17 cellular contexts compared by ENCODE assay signal in the genomic region with DNA sequence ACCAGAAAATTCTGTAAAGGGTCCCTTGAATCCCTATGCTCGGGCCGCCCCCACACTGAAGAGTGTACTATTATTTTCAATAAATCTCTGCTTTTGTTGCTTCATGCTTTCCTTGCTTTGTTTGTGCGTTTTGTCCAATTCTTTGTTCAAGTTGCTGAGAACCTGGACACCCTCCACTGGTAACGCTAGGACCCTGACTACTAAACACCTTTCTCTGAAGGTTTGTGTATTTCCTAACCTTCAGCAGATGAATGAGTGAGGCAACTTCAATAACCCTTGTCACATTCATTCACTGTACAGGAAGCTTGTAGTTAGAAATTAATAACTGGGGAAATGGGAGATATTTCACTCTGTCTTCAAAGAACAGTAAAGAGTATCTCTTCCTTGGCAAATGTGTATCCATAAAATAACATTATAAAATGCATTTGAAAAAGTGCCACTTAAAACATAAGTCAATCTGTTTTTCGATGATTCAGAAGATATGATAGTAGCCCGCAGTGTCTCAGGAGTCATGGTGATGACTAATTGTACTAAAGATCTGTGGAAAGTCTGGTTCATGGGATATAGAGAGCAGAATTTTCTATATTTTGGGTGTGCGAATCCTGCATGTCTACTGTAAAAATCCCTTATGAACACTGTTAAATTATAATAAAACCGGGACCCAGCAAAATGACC. TPM values are rescaled to one million over a fixed set of nuclear protein-coding genes. Genes with fewer than 3 reads are reported as not detected.
DNase-seq lines count a peak whose midpoint lies in the region; ATAC-seq and TF ChIP-seq lines count a peak whose summit lies in the region.
"Had no signal": no experiment of that assay in that cellular context is flagged by ENCODE, and none has a peak within 500 bp of the region (broad histone marks: within the 10 kb centered on the region; RNA-seq: fewer than 3 reads in every experiment).

No MANE protein-coding gene starts in this region.

- intact Hi-C loops in PC-9 (cut with micrococcal nuclease; ENCODE audit: unreplicated experiment) = no loop called here

- H3K9me2 ChIP-seq in GM23248 (ENCODE audit: insufficient read depth) = no peaks in the 10 kb centered on the region
- H3K9me2 ChIP-seq in PC-9 (ENCODE audit: insufficient read depth) = no peaks in the 10 kb centered on the region

- H3K4me3 Mint-ChIP-seq in activated naive CD8-positive, alpha-beta T cell = no peak overlapping the region
- H3K4me3 Mint-ChIP-seq in T-helper 2 cell treated with Interferon-gamma antibody and Interleukin-4, amounts not matched to agents 5 μg/mL and 100 μg/mL, for 36 hours = no peak overlapping the region

- DNase-seq in A172 (ENCODE audit: low spot score) = peak; percentile 66
- DNase-seq in GM23248 = peak; percentile 92
- peak; percentile 57 to 85 for DNase-seq in foreskin fibroblast
- DNase-seq in T-helper 2 cell treated with Interferon-gamma antibody and Interleukin-4, amounts not matched to agents 5 μg/mL and 100 μg/mL, for 36 hours (ENCODE audit: low spot score) = no peak
- no peak for DNase-seq in iPS-NIHi11 (ENCODE audit: low spot score)
- no peak for DNase-seq in PC-9
- DNase-seq: activated CD4-positive, CD25-positive, alpha-beta regulatory T cell; activated gamma-delta T cell treated with Interleukin-2 at 50 U/mL for 16 hours; GF-D8; NCI-H524; occipital lobe; SHP77 treated with DMSO at 0.1 percent for 48 hours; stimulated activated CD8-positive, alpha-beta memory T cell treated with anti-CD3 and anti-CD28 coated beads, Interleukin-4, amount 100 ng/mL, for 48 hours had no signal

- 0 out of 2 replicates have a peak overlapping the region, but pooled peaks have one; percentile 18 for H3K4me3 ChIP-seq in GM23248
- H3K4me3 ChIP-seq in foreskin fibroblast (ENCODE audit: low read depth in 1 of 2, low read length in 2 of 2) = no peak overlapping the region
- H3K4me3 ChIP-seq in PC-9 = no peak overlapping the region
- H3K4me3 ChIP-seq: BLaER1, hepatocyte had no signal

- H3F3A ChIP-seq in GM23248 (ENCODE audit: insufficient read depth) = peaks cover 22% of the 10 kb centered on the region
- H3F3A ChIP-seq in PC-9 (ENCODE audit: insufficient read depth, low read depth) = no peaks in the 10 kb centered on the region

- no TSS peak for BruUV-seq in PC-9 (replicated peaks; lab: Mats Ljungman, UMichigan)

- H3K4me1 ChIP-seq in GM23248 (ENCODE audit: insufficient read depth) (peaks cover 34% of the 10 kb centered on the region), PC-9 (replicated peaks; ENCODE audit: insufficient read depth) (no peaks in the 10 kb centered on the region)
- H3K4me1 ChIP-seq: BLaER1 had no signal

- H3K27me3 ChIP-seq in GM23248 (replicated peaks; ENCODE audit: insufficient read depth) (no peaks in the 10 kb centered on the region), PC-9 (ENCODE audit: insufficient read depth, low read depth) (peaks cover 37% of the 10 kb centered on the region)
- H3K27me3 ChIP-seq: BLaER1, hepatocyte had no signal

- H3K27ac Mint-ChIP-seq in activated naive CD8-positive, alpha-beta T cell = peak overlapping the region; percentile 76
- no peak overlapping the region for H3K27ac Mint-ChIP-seq in T-helper 2 cell treated with Interferon-gamma antibody and Interleukin-4, amounts not matched to agents 5 μg/mL and 100 μg/mL, for 36 hours

- no peak for TF ChIP-seq CTCF in foreskin fibroblast (IDR thresholded peaks at IDR 0.05; ENCODE audit: low read depth, low read length)
- TF ChIP-seq CTCF in PC-9 (conservative IDR thresholded peaks at IDR 0.05) = no peak

- peaks cover 9% of the 10 kb centered on the region for H3K4me1 Mint-ChIP-seq in activated naive CD8-positive, alpha-beta T cell (ENCODE audit: low read depth)
- H3K4me1 Mint-ChIP-seq in T-helper 2 cell treated with Interferon-gamma antibody and Interleukin-4, amounts not matched to agents 5 μg/mL and 100 μg/mL, for 36 hours (ENCODE audit: low read depth) = no peaks in the 10 kb centered on the region

- H3K36me3 ChIP-seq in GM23248 (ENCODE audit: low read depth) (no peaks in the 10 kb centered on the region), PC-9 (ENCODE audit: low read depth) (no peaks in the 10 kb centered on the region)
- H3K36me3 ChIP-seq: BLaER1 had no signal

- H3K9me3 Mint-ChIP-seq in activated naive CD8-positive, alpha-beta T cell (ENCODE audit: low read depth) = no peaks in the 10 kb centered on the region
- peaks cover 5% of the 10 kb centered on the region for H3K9me3 Mint-ChIP-seq in T-helper 2 cell treated with Interferon-gamma antibody and Interleukin-4, amounts not matched to agents 5 μg/mL and 100 μg/mL, for 36 hours

- H3K79me2 ChIP-seq in GM23248 (ENCODE audit: insufficient read depth) (no peaks in the 10 kb centered on the region), PC-9 (ENCODE audit: low read depth) (no peaks in the 10 kb centered on the region)
- H3K79me2 ChIP-seq: hepatocyte had no signal

- peaks cover 3% of the 10 kb centered on the region for H3K36me3 Mint-ChIP-seq in activated naive CD8-positive, alpha-beta T cell
- no peaks in the 10 kb centered on the region for H3K36me3 Mint-ChIP-seq in T-helper 2 cell treated with Interferon-gamma antibody and Interleukin-4, amounts not matched to agents 5 μg/mL and 100 μg/mL, for 36 hours (ENCODE audit: low read depth)

- H4K20me1 ChIP-seq in GM23248 (ENCODE audit: insufficient read depth) (no peaks in the 10 kb centered on the region), PC-9 (ENCODE audit: insufficient read depth) (no peaks in the 10 kb centered on the region)
- H4K20me1 ChIP-seq: BLaER1 had no signal

- peak overlapping the region; percentile 68 for H3K4me2 ChIP-seq in GM23248 (ENCODE audit: unreplicated experiment)
- H3K4me2 ChIP-seq in PC-9 = no peak overlapping the region
- H3K4me2 ChIP-seq: BLaER1, hepatocyte had no signal

- ATAC-seq in GM21423 (IDR thresholded peaks at IDR 0.05; ENCODE audit: unreplicated experiment) = no peak

- 62 to 63% methylated on average over 8 of the region's 8 CpGs for WGBS in GM23248 (ENCODE audit: low coverage in 1 of 2, low lambda C conversion rate in 2 of 2, missing lambda C conversion rate in 2 of 2), 2 experiments

- POLR2A ChIA-PET in PC-9 (lab: Charles Lee; ENCODE audit: unreplicated experiment) = no interaction called here

- in situ Hi-C loops in GM23248 (cut with MboI) = no loop called here

- H3K27me3 Mint-ChIP-seq in activated naive CD8-positive, alpha-beta T cell = no peaks in the 10 kb centered on the region
- peaks cover under 1% of the 10 kb centered on the region for H3K27me3 Mint-ChIP-seq in T-helper 2 cell treated with Interferon-gamma antibody and Interleukin-4, amounts not matched to agents 5 μg/mL and 100 μg/mL, for 36 hours (ENCODE audit: low read depth)

- H3K9ac ChIP-seq in GM23248 = no peak overlapping the region
- H3K9ac ChIP-seq: BLaER1 had no signal

- CTCF ChIA-PET in PC-9 (lab: Charles Lee) = no interaction called here

- H3K27ac ChIP-seq in GM23248 (peak overlapping the region; percentile 22), PC-9 (no peak overlapping the region)
- H3K27ac ChIP-seq: BLaER1 had no signal

- H3K9me3 ChIP-seq in GM23248 (ENCODE audit: low read depth) = no peaks in the 10 kb centered on the region
- H3K9me3 ChIP-seq in PC-9 (ENCODE audit: insufficient read depth, low read depth) = no peaks in the 10 kb centered on the region

- H2AFZ ChIP-seq in GM23248 (no peak overlapping the region), PC-9 (no peak overlapping the region)
- H2AFZ ChIP-seq: hepatocyte had no signal

RNA-seq across cellular contexts. Expression of gene ANKH, which starts 43.2 kb away (rescaled TPM):
- total RNA-seq in A172 (2014; rRNA removed; shearing (Covaris generic)) = 7.0 and 8.0 TPM in 2 replicates
- 47.6 and 51.5 TPM in 2 replicates for total RNA-seq in GM23248 (2014; rRNA removed; shearing (Covaris generic))
- 42.3 and 45.9 TPM in 2 replicates for polyA plus RNA-seq in GM23248 (2016; fragmentation: Nextera tagmentation; extraction: Ambion mirVana)
- total RNA-seq in PC-9 (2021) = 81.4 and 87.2 TPM in 2 replicates

Comparison
In these comparisons a context has a peak if more than half of its experiments do, and no peak if none do; other contexts are left out.
1. DNase-seq: peak in A172 (single experiment), GM23248 (single experiment) and foreskin fibroblast (2 of 2); none in T-helper 2 cell treated with Interferon-gamma antibody and Interleukin-4, amounts not matched to agents 5 μg/mL and 100 μg/mL, for 36 hours (single experiment), iPS-NIHi11 (single experiment) and PC-9 (0 of 2).